24 cellular contexts compared by ENCODE assay signal in the genomic region with DNA sequence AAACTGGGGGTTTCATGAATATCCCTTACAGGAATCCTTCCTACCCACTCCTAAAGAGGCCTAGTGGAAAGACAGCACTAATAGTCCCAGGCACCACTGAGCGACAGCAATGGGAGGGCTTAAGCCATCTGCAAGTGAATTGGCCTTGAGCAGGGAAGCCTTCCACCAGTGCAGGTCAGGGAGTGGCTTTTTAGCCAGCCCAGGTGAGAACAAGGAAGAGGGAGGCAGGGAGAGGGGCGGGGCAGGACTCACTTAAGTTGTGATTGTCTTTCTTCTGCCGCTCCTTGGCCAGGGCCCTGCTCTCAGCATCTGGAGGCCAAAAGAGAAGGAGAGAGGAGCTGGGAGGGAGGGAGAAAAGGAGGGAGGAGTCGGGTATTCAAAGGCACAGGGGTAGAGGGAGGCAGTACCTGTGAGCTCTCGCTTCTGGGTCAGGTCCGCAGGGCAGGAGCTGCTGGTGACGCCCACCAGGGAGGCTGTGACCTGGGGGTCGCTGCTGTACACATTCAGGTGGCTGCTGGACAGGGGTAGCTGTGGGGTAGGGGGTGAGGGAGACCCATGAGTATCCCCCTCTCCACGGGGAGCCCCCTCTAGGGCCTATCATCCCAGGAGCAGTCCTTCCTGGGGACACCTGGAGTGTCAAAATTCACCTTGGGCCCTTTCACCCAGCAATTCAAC. TPM values are rescaled to one million over a fixed set of nuclear protein-coding genes. Genes with fewer than 3 reads are reported as not detected.
DNase-seq lines count a peak whose midpoint lies in the region; ATAC-seq, FAIRE-seq and TF ChIP-seq lines count a peak whose summit lies in the region.
"Had no signal": no experiment of that assay in that cellular context is flagged by ENCODE, and none has a peak within 500 bp of the region (broad histone marks: within the 10 kb centered on the region; RNA-seq: fewer than 3 reads in every experiment).

No MANE protein-coding gene starts in this region.

- no peaks in the 10 kb centered on the region for H3K27me3 ChIP-seq in CD4-positive, alpha-beta memory T cell (ENCODE audit: insufficient read depth, low read length)
- H3K27me3 ChIP-seq in hepatocyte (no peaks in the 10 kb centered on the region), esophagus muscularis mucosa (no peaks in the 10 kb centered on the region)
- H3K27me3 ChIP-seq: ascending aorta, MG63, testis had no signal

- peaks cover 3 to 16% (median 6%) of the 10 kb centered on the region in 4 donors for H3K4me1 Mint-ChIP-seq in CD4-positive, alpha-beta memory T cell
- H3K4me1 Mint-ChIP-seq in naive B cell, result peaks cover 29 to 43% (median 41%) of the 10 kb centered on the region in 3 donors

- peaks cover 12 to 32% of the 10 kb centered on the region in 2 donors for H3K36me3 Mint-ChIP-seq in CD4-positive, alpha-beta memory T cell
- H3K36me3 Mint-ChIP-seq in naive B cell, result peaks cover 0 to 10% of the 10 kb centered on the region in 2 donors

- H3K4me3 ChIP-seq in CD4-positive, alpha-beta memory T cell (ENCODE audit: low read length in 2 of 2), result no peak overlapping the region
- H3K4me3 ChIP-seq in hepatocyte (no peak overlapping the region), esophagus muscularis mucosa (no peak overlapping the region)
- H3K4me3 ChIP-seq: ascending aorta, MG63, testis had no signal

- H3K4me2 ChIP-seq in hepatocyte, result no peak overlapping the region

- no peaks in the 10 kb centered on the region for H4K20me1 ChIP-seq in hepatocyte (ENCODE audit: insufficient read depth, poor library complexity, severe bottlenecking)

- H3K36me3 ChIP-seq in CD4-positive, alpha-beta memory T cell (ENCODE audit: insufficient read depth, low read length), result no peaks in the 10 kb centered on the region
- H3K36me3 ChIP-seq in hepatocyte (replicated peaks; ENCODE audit: insufficient read depth, low read depth), result no peaks in the 10 kb centered on the region
- H3K36me3 ChIP-seq in esophagus muscularis mucosa, result peaks cover 39 to 75% (median 69%) of the 10 kb centered on the region in 4 donors
- H3K36me3 ChIP-seq: MG63 had no signal

- H3K27ac ChIP-seq in CD4-positive, alpha-beta memory T cell (ENCODE audit: low read depth, low read length), result no peak overlapping the region
- H3K27ac ChIP-seq in RWPE1 (peak overlapping the region; percentile 77), hepatocyte (no peak overlapping the region), esophagus muscularis mucosa (replicated peaks in 1 of 4) (no peak overlapping the region)
- H3K27ac ChIP-seq: ascending aorta, testis had no signal

- no peaks in the 10 kb centered on the region for H3K27me3 Mint-ChIP-seq in CD4-positive, alpha-beta memory T cell
- H3K27me3 Mint-ChIP-seq in naive B cell, result no peaks in the 10 kb centered on the region
- H3K27me3 Mint-ChIP-seq: activated CD4-positive, alpha-beta T cell treated with anti-CD3 and anti-CD28 coated beads for 36 hours; dendritic cell treated with granulocyte-macrophage colony-stimulating factor and Interleukin-4, amounts not matched to agents 40 ng/mL and 50 ng/mL, for 4 days had no signal

- no peak for TF ChIP-seq EP300 in esophagus muscularis mucosa (IDR thresholded peaks at IDR 0.05)

- H3K79me2 ChIP-seq in hepatocyte, result no peaks in the 10 kb centered on the region

- TF ChIP-seq CTCF in RWPE1 (conservative IDR thresholded peaks at IDR 0.05; ENCODE audit: low read depth), result no peak
- TF ChIP-seq CTCF in hepatocyte (IDR thresholded peaks at IDR 0.05; ENCODE audit: poor library complexity), result no peak
- no peak for TF ChIP-seq CTCF in esophagus muscularis mucosa (IDR thresholded peaks at IDR 0.05)

- no peak for DNase-seq in CD4-positive, alpha-beta memory T cell
- DNase-seq in RWPE1 (ENCODE audit: low spot score) (no peak), hepatocyte (ENCODE audit: low spot score) (peak; percentile 35), naive B cell (no peak), esophagus muscularis mucosa (ENCODE audit: extremely low spot score) (no peak), NCI-H1105 treated with DMSO at 0.1 percent for 48 hours (lab: John Stamatoyannopoulos, UW) (no peak), GM12891 (ENCODE audit: insufficient read length, low spot score) (no peak), NCI-H345 (lab: John Stamatoyannopoulos, UW) (no peak)
- DNase-seq: activated CD4-positive, alpha-beta T cell treated with anti-CD3 and anti-CD28 coated beads for 36 hours; activated naive CD4-positive, alpha-beta T cell; erythroblast; MG63; NCI-H1930; NCI-H524 treated with DMSO at 0.1 percent for 48 hours; OCI-M1; stimulated activated CD4-positive, alpha-beta T cell treated with anti-CD3 and anti-CD28 coated beads, Interleukin-2, amount 100 ng/mL, for 48 hours; testis had no signal

- CTCF ChIA-PET in CD4-positive, alpha-beta memory T cell (lab: Charles Lee; ENCODE audit: partially characterized antibody), result interaction anchor here (0.7 to 1.0 kb wide), 2 partner anchors 85 kb away, joined by 3 read pairs; no protein-coding TSS in a partner anchor
- CTCF ChIA-PET in RWPE1 (lab: Yijun Ruan, JAX), result no interaction called here

- peak overlapping the region in 4 of 7 donors; percentile 9 to 62 (median 30) for H3K27ac Mint-ChIP-seq in CD4-positive, alpha-beta memory T cell
- H3K27ac Mint-ChIP-seq in naive B cell, result peak overlapping the region; percentile 20 to 78 (median 61)
- H3K27ac Mint-ChIP-seq: activated CD4-positive, alpha-beta T cell treated with anti-CD3 and anti-CD28 coated beads for 36 hours; dendritic cell treated with granulocyte-macrophage colony-stimulating factor and Interleukin-4, amounts not matched to agents 40 ng/mL and 50 ng/mL, for 4 days had no signal

- H3K9me2 ChIP-seq in hepatocyte (replicated peaks; ENCODE audit: insufficient read depth), result no peaks in the 10 kb centered on the region

- intact Hi-C loops in CD4-positive, alpha-beta memory T cell (cut with micrococcal nuclease), result no loop called here
- intact Hi-C loops in esophagus muscularis mucosa (cut with DNase I), result loop anchor here (10.0 kb wide), 2 partner anchors 223 to 263 kb away; no protein-coding TSS in a partner anchor

- ATAC-seq in naive B cell (ENCODE audit: low read depth in 2 of 2), result no peak
- ATAC-seq: activated CD4-positive, alpha-beta T cell treated with anti-CD3 and anti-CD28 coated beads for 36 hours had no signal

- H3K9me3 ChIP-seq in CD4-positive, alpha-beta memory T cell (ENCODE audit: control insufficient read depth in 1 of 2, low read length in 2 of 2), result no peaks in the 10 kb centered on the region
- H3K9me3 ChIP-seq in hepatocyte (ENCODE audit: low read depth), result no peaks in the 10 kb centered on the region
- no peaks in the 10 kb centered on the region for H3K9me3 ChIP-seq in esophagus muscularis mucosa
- H3K9me3 ChIP-seq: ascending aorta, MG63, testis had no signal

- POLR2A ChIA-PET in CD4-positive, alpha-beta memory T cell (lab: Charles Lee; ENCODE audit: partially characterized antibody), result interaction anchor here (0.8 kb wide), 1 partner anchor 46 kb away, joined by 3 read pairs; no protein-coding TSS in a partner anchor
- POLR2A ChIA-PET in RWPE1 (lab: Yijun Ruan, JAX; ENCODE audit: low non-redundant PET), result interaction anchor here (0.6 kb wide), 1 partner anchor 85 kb away, joined by 3 read pairs; no protein-coding TSS in a partner anchor

- TF ChIP-seq POLR2A in esophagus muscularis mucosa (IDR thresholded peaks at IDR 0.05; ENCODE audit: low read depth) (no peak), GM12891 (IDR thresholded peaks at IDR 0.05; ENCODE audit: low read depth, low read length) (no peak)

- no peak overlapping the region for H3K4me3 Mint-ChIP-seq in CD4-positive, alpha-beta memory T cell
- H3K4me3 Mint-ChIP-seq in naive B cell, result no peak overlapping the region
- H3K4me3 Mint-ChIP-seq: activated CD4-positive, alpha-beta T cell treated with anti-CD3 and anti-CD28 coated beads for 36 hours; dendritic cell treated with granulocyte-macrophage colony-stimulating factor and Interleukin-4, amounts not matched to agents 40 ng/mL and 50 ng/mL, for 4 days had no signal

- H3K9me3 Mint-ChIP-seq in CD4-positive, alpha-beta memory T cell, result no peaks in the 10 kb centered on the region
- H3K9me3 Mint-ChIP-seq in naive B cell, result no peaks in the 10 kb centered on the region
- H3K9me3 Mint-ChIP-seq: dendritic cell treated with granulocyte-macrophage colony-stimulating factor and Interleukin-4, amounts not matched to agents 40 ng/mL and 50 ng/mL, for 4 days had no signal

- FAIRE-seq in GM12891 (lab: Jason Lieb, UNC), result no peak
- FAIRE-seq: GM19239 had no signal

- 72% methylated on average over 8 of the region's 9 CpGs for WGBS in hepatocyte (ENCODE audit: low lambda C conversion rate, missing lambda C conversion rate)
- 85% methylated on average over 7 of the region's 9 CpGs for WGBS in esophagus muscularis mucosa

- H3K4me1 ChIP-seq in CD4-positive, alpha-beta memory T cell (ENCODE audit: insufficient read depth, low read length), result no peaks in the 10 kb centered on the region
- H3K4me1 ChIP-seq in hepatocyte (ENCODE audit: insufficient read depth) (peaks cover 6% of the 10 kb centered on the region), esophagus muscularis mucosa (peaks cover 13 to 35% (median 21%) of the 10 kb centered on the region in 4 donors)

- H2AFZ ChIP-seq in hepatocyte, result no peak overlapping the region

TF ChIP-seq in GM12891, 5 proteins besides CTCF, POLR2A, EP300 and RAD21:
- no peak for TF ChIP-seq PAX5 (IDR thresholded peaks at IDR 0.05; ENCODE audit: insufficient read depth, low read length, severe bottlenecking)
- no peak for TF ChIP-seq POLR2AphosphoS5 (IDR thresholded peaks at IDR 0.05; ENCODE audit: low read depth, low read length)

RNA-seq across cellular contexts. Expression of a gene that starts 47.8 kb away (rescaled TPM):
- total RNA-seq in CD4-positive, alpha-beta memory T cell, result 10 to 100 TPM; 12.2 to 15.7 TPM
- 10 to 100 TPM in 1 of 2 donors, 1 to 10 TPM in 1; 8.2 to 17.6 TPM for polyA plus RNA-seq in CD4-positive, alpha-beta memory T cell
- total RNA-seq in hepatocyte (10.1 and 14.2 TPM in 2 replicates), esophagus muscularis mucosa (10 to 100 TPM; 24.2 to 46.7 (median 33.1) TPM)
- polyA plus RNA-seq in hepatocyte (23.7 and 32.7 TPM in 2 replicates), naive B cell (ENCODE audit: low read depth in 6 of 6) (100 to 1,000 TPM in 1 of 6 donors, 10 to 100 TPM in 5; 52.3 to 145 (median 72.6) TPM)
- polyA plus RNA-seq in GM12891 (2012; ENCODE audit: low read depth, missing spikeins), result 54.8 TPM

RNA-seq across cellular contexts. Expression of a gene that starts 49.4 kb away (rescaled TPM):
- total RNA-seq in CD4-positive, alpha-beta memory T cell, result not detected
- not detected for polyA plus RNA-seq in CD4-positive, alpha-beta memory T cell
- 106 and 115 TPM in 2 replicates for total RNA-seq in hepatocyte
- polyA plus RNA-seq in hepatocyte, result 28.2 and 45.2 TPM in 2 replicates
- not detected for polyA plus RNA-seq in naive B cell (ENCODE audit: low read depth in 6 of 6)
- total RNA-seq in esophagus muscularis mucosa, result 1 to 10 TPM in 3 of 4 donors, under 1 TPM in 1; 0.83 to 4.6 (median 3.5) TPM
- not detected for polyA plus RNA-seq in GM12891 (2012; ENCODE audit: low read depth, missing spikeins)
- total RNA-seq: activated CD4-positive, alpha-beta T cell treated with anti-CD3 and anti-CD28 coated beads for 36 hours; mononuclear cell had no signal

RNA-seq across cellular contexts. Expression of a gene that starts 59.6 kb away (rescaled TPM):
- total RNA-seq in CD4-positive, alpha-beta memory T cell, result not detected
- polyA plus RNA-seq in CD4-positive, alpha-beta memory T cell, result not detected
- total RNA-seq in hepatocyte, result 114 and 128 TPM in 2 replicates
- polyA plus RNA-seq in hepatocyte, result 67.4 and 109 TPM in 2 replicates
- polyA plus RNA-seq in naive B cell (ENCODE audit: low read depth in 6 of 6), result not detected
- total RNA-seq in esophagus muscularis mucosa, result 1 to 10 TPM in 1 of 4 donors, under 1 TPM in 2, not detected in 1; 0.83 to 1.1 (median 0.92) TPM
- not detected for polyA plus RNA-seq in GM12891 (2012; ENCODE audit: low read depth, missing spikeins)
- total RNA-seq: activated CD4-positive, alpha-beta T cell treated with anti-CD3 and anti-CD28 coated beads for 36 hours; kidney epithelial cell; omental fat pad; SK-MEL-5 had no signal

Comparison
In these comparisons a context has a peak if more than half of its experiments do, and no peak if none do; other contexts are left out.
1. RNA of a gene that starts 49.4 kb away (total RNA-seq): 106 to 115 TPM in hepatocyte; 0.83 to 4.6 TPM in esophagus muscularis mucosa and not detected in CD4-positive, alpha-beta memory T cell; every median in the first group is over 10 times any median in the second.
2. RNA of a gene that starts 59.6 kb away (total RNA-seq): 114 to 128 TPM in hepatocyte; 0.83 to 1.1 TPM in esophagus muscularis mucosa and not detected in CD4-positive, alpha-beta memory T cell; every median in the first group is over 10 times any median in the second.